Comparison of ENCODE assay signal across 24 cellular contexts in genomic region chr11:109604506-109604905, GRCh38.
A peak's percentile ranks its signal among the peaks of the same experiment; 100 is the strongest.
DNase-seq lines count a peak whose midpoint lies in the region; ATAC-seq and TF ChIP-seq lines count a peak whose summit lies in the region.
"Had no signal": no experiment of that assay in that cellular context is flagged by ENCODE, and none has a peak within 500 bp of the region (broad histone marks: within the 10 kb centered on the region; RNA-seq: fewer than 3 reads in every experiment).

No MANE protein-coding gene starts in this region.

- TF ChIP-seq CTCF in epithelial cell of esophagus (IDR thresholded peaks at IDR 0.05; ENCODE audit: insufficient read depth, low read depth, low read length, missing control alignments) (no peak), mesothelial cell of epicardium (IDR thresholded peaks at IDR 0.05; ENCODE audit: unreplicated experiment) (no peak), WTC11 (IDR thresholded peaks at IDR 0.05) (no peak), GM13976 (IDR thresholded peaks at IDR 0.05; ENCODE audit: borderline replicate concordance, control extremely low read depth, extremely low read depth, insufficient read depth, missing control alignments) (no peak)

- in situ Hi-C loops in GM13976 (cut with MboI; ENCODE audit: low sequenced_read_pairs, unreplicated experiment) = no loop called here

- H3K4me3 Mint-ChIP-seq in mesothelial cell of epicardium (no peak overlapping the region), WTC11 (no peak overlapping the region)
- H3K4me3 Mint-ChIP-seq in activated T-cell treated with anti-CD3 and anti-CD28 coated beads, Interleukin-2, amount 50 U/mL, for 24 hours = no peak overlapping the region
- H3K4me3 Mint-ChIP-seq: activated naive CD8-positive, alpha-beta T cell; H9 had no signal

- ATAC-seq in WTC11 = no peak
- ATAC-seq: activated CD4-positive, CD25-positive, alpha-beta regulatory T cell treated with anti-CD3 and anti-CD28 coated beads, Interleukin-2, amount 50 U/mL, for 24 hours; gastroesophageal sphincter; left colon; stimulated activated naive CD8-positive, alpha-beta T cell treated with anti-CD3 and anti-CD28 coated beads, Interleukin-15, Interleukin-2, amounts not matched to agents 100 U/mL and 50 U/mL, for 24 hours had no signal

- H3K27me3 Mint-ChIP-seq in mesothelial cell of epicardium (ENCODE audit: low read depth) = peaks cover 19% of the 10 kb centered on the region
- H3K27me3 Mint-ChIP-seq in WTC11 (ENCODE audit: low read depth) = no peaks in the 10 kb centered on the region
- H3K27me3 Mint-ChIP-seq in activated T-cell treated with anti-CD3 and anti-CD28 coated beads, Interleukin-2, amount 50 U/mL, for 24 hours = no peaks in the 10 kb centered on the region
- H3K27me3 Mint-ChIP-seq: activated naive CD8-positive, alpha-beta T cell had no signal

- H3K4me1 Mint-ChIP-seq in mesothelial cell of epicardium (peaks cover 15% of the 10 kb centered on the region), WTC11 (no peaks in the 10 kb centered on the region)
- no peaks in the 10 kb centered on the region for H3K4me1 Mint-ChIP-seq in activated T-cell treated with anti-CD3 and anti-CD28 coated beads, Interleukin-2, amount 50 U/mL, for 24 hours (ENCODE audit: low read depth)
- H3K4me1 Mint-ChIP-seq: H9 had no signal

- CTCF ChIA-PET in WTC11 (lab: Charles Lee) = no interaction called here

- H3K4me3 ChIP-seq in epithelial cell of esophagus (ENCODE audit: low read length) = no peak overlapping the region
- H3K4me3 ChIP-seq: gastroesophageal sphincter, hepatocyte, prostate gland, thyroid gland had no signal

- H3K27ac Mint-ChIP-seq in mesothelial cell of epicardium = peak overlapping the region; percentile 27
- H3K27ac Mint-ChIP-seq in WTC11 = no peak overlapping the region
- H3K27ac Mint-ChIP-seq in activated T-cell treated with anti-CD3 and anti-CD28 coated beads, Interleukin-2, amount 50 U/mL, for 24 hours = no peak overlapping the region
- H3K27ac Mint-ChIP-seq: activated naive CD8-positive, alpha-beta T cell; activated T-helper 2 cell treated with anti-CD3 and anti-CD28 coated beads, Interferon-gamma antibody, Interleukin-2, Interleukin-4, amounts not matched to agents 10 μg/mL and 5 μg/mL and 100 μg/mL, durations not matched to agents 14 hours and 24 hours and 36 hours; H9 had no signal

- H3K9me3 Mint-ChIP-seq in mesothelial cell of epicardium (no peaks in the 10 kb centered on the region), WTC11 (peaks cover 6% of the 10 kb centered on the region)
- H3K9me3 Mint-ChIP-seq in activated T-cell treated with anti-CD3 and anti-CD28 coated beads, Interleukin-2, amount 50 U/mL, for 24 hours = no peaks in the 10 kb centered on the region
- H3K9me3 Mint-ChIP-seq: activated T-helper 2 cell treated with anti-CD3 and anti-CD28 coated beads, Interferon-gamma antibody, Interleukin-2, Interleukin-4, amounts not matched to agents 10 μg/mL and 5 μg/mL and 100 μg/mL, durations not matched to agents 14 hours and 24 hours and 36 hours; H9 had no signal

- POLR2A ChIA-PET in WTC11 (lab: Charles Lee) = no interaction called here

- no peaks in the 10 kb centered on the region for H3K36me3 Mint-ChIP-seq in mesothelial cell of epicardium
- H3K36me3 Mint-ChIP-seq in WTC11 = no peaks in the 10 kb centered on the region
- no peaks in the 10 kb centered on the region for H3K36me3 Mint-ChIP-seq in activated T-cell treated with anti-CD3 and anti-CD28 coated beads, Interleukin-2, amount 50 U/mL, for 24 hours (ENCODE audit: low read depth)
- H3K36me3 Mint-ChIP-seq: activated naive CD8-positive, alpha-beta T cell had no signal

- peak; percentile 66 for DNase-seq in DMS79 (lab: John Stamatoyannopoulos, UW)
- DNase-seq in NCI-H446 treated with DMSO at 0.1 percent for 48 hours (lab: John Stamatoyannopoulos, UW) = peak; percentile 84
- DNase-seq in epithelial cell of esophagus (ENCODE audit: low read depth) = peak; percentile 70
- DNase-seq in mesothelial cell of epicardium (ENCODE audit: low spot score in 2 of 2, unreplicated experiment in 2 of 2) = no peak
- DNase-seq in WTC11 (ENCODE audit: low spot score) = no peak
- no peak for DNase-seq in GM13976 (ENCODE audit: low spot score)
- no peak for DNase-seq in amygdala (lab: John Stamatoyannopoulos, UW)
- no peak for DNase-seq in activated T-cell treated with anti-CD3 and anti-CD28 coated beads, Interleukin-2, amount 50 U/mL, for 24 hours
- DNase-seq: activated CD4-positive, alpha-beta T cell treated with anti-CD3 and anti-CD28 coated beads, Interleukin-2, amount 50 U/mL, for 48 hours; DMS53; H9; left colon; mesenchymal stem cell; NCI-H1105 treated with DMSO at 0.1 percent for 48 hours; NCI-H2029; NCI-H2227 treated with DMSO at 0.1 percent for 48 hours; stimulated activated naive CD8-positive, alpha-beta T cell treated with anti-CD3 and anti-CD28 coated beads, Interleukin-15, Interleukin-2, amounts not matched to agents 100 U/mL and 50 U/mL, for 24 hours; thyroid gland had no signal

TF ChIP-seq in WTC11, 78 proteins besides CTCF, POLR2A, EP300 and RAD21:
- TF ChIP-seq E2F1 (CRISPR knock-in tag; IDR thresholded peaks at IDR 0.05) = no peak
- TF ChIP-seq FOXJ3 (CRISPR knock-in tag; IDR thresholded peaks at IDR 0.05; ENCODE audit: borderline replicate concordance) = no peak
- TF ChIP-seq MLX (CRISPR knock-in tag; IDR thresholded peaks at IDR 0.05) = no peak
- no peak for TF ChIP-seq IRF2 (CRISPR knock-in tag; IDR thresholded peaks at IDR 0.05; ENCODE audit: borderline replicate concordance, low read depth)
- no peak for TF ChIP-seq ZNF232 (CRISPR knock-in tag; IDR thresholded peaks at IDR 0.05)
- no peak for TF ChIP-seq GRHL2 (CRISPR knock-in tag; IDR thresholded peaks at IDR 0.05; ENCODE audit: insufficient replicate concordance, severe bottlenecking)
- no peak for TF ChIP-seq ZBTB43 (CRISPR knock-in tag; IDR thresholded peaks at IDR 0.05)

Comparison
In these comparisons a context has a peak if more than half of its experiments do, and no peak if none do; other contexts are left out.
1. DNase-seq: peak in DMS79 (single experiment), NCI-H446 treated with DMSO at 0.1 percent for 48 hours (single experiment) and epithelial cell of esophagus (single experiment); none in mesothelial cell of epicardium (0 of 2), WTC11 (single experiment), GM13976 (single experiment), amygdala (0 of 56) and activated T-cell treated with anti-CD3 and anti-CD28 coated beads, Interleukin-2, amount 50 U/mL, for 24 hours (single experiment).